Comparison of ENCODE assay signal across 8 cellular contexts in genomic region chr1:156704930-156705320, GRCh38. TPM values are rescaled to one million over a fixed set of nuclear protein-coding genes. Genes with fewer than 3 reads are reported as not detected.
DNase-seq lines count a peak whose midpoint lies in the region; ATAC-seq, FAIRE-seq and TF ChIP-seq lines count a peak whose summit lies in the region.

No MANE protein-coding gene starts in this region.

- no peak for TF ChIP-seq POLR2A in HepG2 (IDR thresholded peaks at IDR 0.05; ENCODE audit: insufficient read depth in 1 of 2, low read depth in 2 of 2, low read length in 2 of 2)

- H3K9me3 ChIP-seq in DND-41 (ENCODE audit: insufficient read depth, low read length, severe bottlenecking) (no peaks in the 10 kb centered on the region), PC-9 (ENCODE audit: insufficient read depth, low read depth) (no peaks in the 10 kb centered on the region), HepG2 (ENCODE audit: low read length) (no peaks in the 10 kb centered on the region)

- H3K4me3 Mint-ChIP-seq in MCF 10A (ENCODE audit: unreplicated experiment), result peak overlapping the region; percentile 66

- WGBS in HepG2 (ENCODE audit: low lambda C conversion rate), result 8% methylated on average over 19 of the region's 29 CpGs

- H3K27me3 ChIP-seq in DND-41 (ENCODE audit: insufficient read depth, low read length, poor library complexity) (peaks cover 20% of the 10 kb centered on the region), PC-9 (ENCODE audit: insufficient read depth, low read depth) (no peaks in the 10 kb centered on the region), HepG2 (ENCODE audit: control insufficient read depth in 1 of 2, insufficient read depth in 2 of 2, low read length in 2 of 2) (peaks cover 9 to 77% of the 10 kb centered on the region in 2 experiments)

- H3K4me3 ChIP-seq in DND-41 (ENCODE audit: low read depth in 1 of 2, low read length in 2 of 2) (no peak overlapping the region), PC-9 (peak overlapping the region; percentile 79), HepG2 (replicated peaks in 1 of 3; ENCODE audit: insufficient read depth in 1 of 3, low read depth in 2 of 3, low read length in 3 of 3) (peak overlapping the region in 2 of 3 experiments; percentile 52 to 66; a peak in 4 of 6 replicates)

- TF ChIP-seq CTCF in DND-41 (IDR thresholded peaks at IDR 0.05; ENCODE audit: borderline replicate concordance, extremely low read depth, low read length, poor library complexity, severe bottlenecking) (no peak), PC-9 (conservative IDR thresholded peaks at IDR 0.05) (no peak), MCF 10A (IDR thresholded peaks at IDR 0.05; ENCODE audit: unreplicated experiment) (no peak), HepG2 (CRISPR knock-in tag; IDR thresholded peaks at IDR 0.05) (no peak)

- in situ Hi-C loops in HepG2 (cut with HindIII; ENCODE audit: extremely low pct_ligation_motif_present, low pct_unique_long_range_greater_than_20kb), result no loop called here

- H4K20me1 ChIP-seq in DND-41 (ENCODE audit: insufficient read depth, low read length), result peaks cover 8% of the 10 kb centered on the region
- no peaks in the 10 kb centered on the region for H4K20me1 ChIP-seq in PC-9 (ENCODE audit: insufficient read depth)
- H4K20me1 ChIP-seq in HepG2 (ENCODE audit: insufficient read depth, low read length), result no peaks in the 10 kb centered on the region

- H3K4me1 ChIP-seq in DND-41 (ENCODE audit: insufficient read depth, low read length) (peaks cover 24% of the 10 kb centered on the region), PC-9 (replicated peaks; ENCODE audit: insufficient read depth) (peaks cover 36% of the 10 kb centered on the region), HepG2 (ENCODE audit: insufficient read depth, low read length) (peaks cover 25% of the 10 kb centered on the region)

- peaks cover 34% of the 10 kb centered on the region for H3K4me1 Mint-ChIP-seq in MCF 10A (ENCODE audit: insufficient read depth, unreplicated experiment)

- POLR2A ChIA-PET in PC-9 (lab: Charles Lee; ENCODE audit: unreplicated experiment), result interaction anchor here (0.7 to 2.3 kb wide), 6 partner anchors 10 to 44 kb away, joined by 4 to 28 read pairs (median 11); partner anchors contain the start of gene METTL25B
- POLR2A ChIA-PET in MCF 10A (lab: Yijun Ruan, JAX), result interaction anchor here (1.9 to 9.9 kb wide), 2 partner anchors 16 to 44 kb away, joined by 5 to 63 read pairs; no protein-coding TSS in a partner anchor
- POLR2A ChIA-PET in HepG2 (lab: Yijun Ruan, JAX), result interaction anchor here (1.2 to 1.4 kb wide), 2 partner anchors 24 to 36 kb away, joined by 3 to 4 read pairs; partner anchors contain the start of genes ISG20L2 and METTL25B

- H3K79me2 ChIP-seq in DND-41 (ENCODE audit: insufficient read depth, low read length) (no peaks in the 10 kb centered on the region), PC-9 (ENCODE audit: low read depth) (peaks cover 30% of the 10 kb centered on the region), HepG2 (ENCODE audit: insufficient read depth, low read length) (no peaks in the 10 kb centered on the region)

- H3K9me3 Mint-ChIP-seq in MCF 10A (ENCODE audit: unreplicated experiment), result no peaks in the 10 kb centered on the region

- no peak for FAIRE-seq in HepG2 (lab: Jason Lieb, UNC)

- no peak overlapping the region for H3K9ac ChIP-seq in DND-41 (ENCODE audit: low read depth, low read length)
- H3K9ac ChIP-seq in HepG2 (ENCODE audit: insufficient read depth, low read depth, low read length), result no peak overlapping the region

- ATAC-seq in DND-41 (ENCODE audit: insufficient read depth, low read depth), result no peak
- ATAC-seq in HepG2, result peak; percentile 8; the same call in 2 of the 3 replicates
- no peak for ATAC-seq in GM21737 (IDR thresholded peaks at IDR 0.05; ENCODE audit: unreplicated experiment)

- intact Hi-C loops in PC-9 (cut with micrococcal nuclease; ENCODE audit: unreplicated experiment), result loop anchor here (1.0 kb wide), 2 partner anchors 12 to 21 kb away; no protein-coding TSS in a partner anchor
- intact Hi-C loops in MCF 10A (cut with micrococcal nuclease), result loop anchor here (1.0 kb wide), 1 partner anchor 16 kb away; no protein-coding TSS in a partner anchor
- intact Hi-C loops in HepG2 (cut with micrococcal nuclease; ENCODE audit: unreplicated experiment), result no loop called here

- no peaks in the 10 kb centered on the region for H3K27me3 Mint-ChIP-seq in MCF 10A (ENCODE audit: insufficient read depth, unreplicated experiment)

- no peaks in the 10 kb centered on the region for H3K9me2 ChIP-seq in PC-9 (ENCODE audit: insufficient read depth)

- H3F3A ChIP-seq in PC-9 (ENCODE audit: insufficient read depth, low read depth), result peaks cover 10% of the 10 kb centered on the region

- H3K4me2 ChIP-seq in DND-41 (ENCODE audit: insufficient read depth, low read length), result peak overlapping the region; percentile 91
- H3K4me2 ChIP-seq in PC-9, result peak overlapping the region; percentile 92
- H3K4me2 ChIP-seq in HepG2 (ENCODE audit: low read depth, low read length), result peak overlapping the region; percentile 91

- CTCF ChIA-PET in PC-9 (lab: Charles Lee) (interaction anchor here (0.6 to 8.4 kb wide), 2 partner anchors 15 to 155 kb away, joined by 3 to 109 read pairs; no protein-coding TSS in a partner anchor), MCF 10A (lab: Yijun Ruan, JAX) (interaction anchor here (1.4 to 47.2 kb wide), 4 partner anchors 8 to 85 kb away, joined by 4 to 2415 read pairs (median 1216); partner anchors contain the start of genes CRABP2, ISG20L2, METTL25B and NES), HepG2 (lab: Yijun Ruan, JAX; ENCODE audit: low intra/inter-chr PET ratio, low total read pairs) (interaction anchor here (2.0 to 3.0 kb wide), 2 partner anchors 15 to 21 kb away, joined by 6 to 30 read pairs; no protein-coding TSS in a partner anchor)

- BruUV-seq in PC-9 (replicated peaks; lab: Mats Ljungman, UMichigan) (TSS peak; percentile 68), MCF 10A (replicated peaks; lab: Mats Ljungman, UMichigan) (no TSS peak), HepG2 (replicated peaks; lab: Mats Ljungman, UMichigan) (no TSS peak)

- H2AFZ ChIP-seq in DND-41 (ENCODE audit: low read depth, low read length) (no peak overlapping the region), PC-9 (peak overlapping the region; percentile 71), HepG2 (ENCODE audit: low read length) (no peak overlapping the region)

- TF ChIP-seq EP300 in HepG2 (IDR thresholded peaks at IDR 0.05; ENCODE audit: low read depth in 2 of 2, low read length in 2 of 2) (no peak), HepG2 (CRISPR knock-in tag; IDR thresholded peaks at IDR 0.05; ENCODE audit: borderline replicate concordance) (no peak)

- H3K36me3 ChIP-seq in DND-41 (ENCODE audit: insufficient read depth, low read length) (no peaks in the 10 kb centered on the region), PC-9 (ENCODE audit: low read depth) (no peaks in the 10 kb centered on the region; the same call in 1 of the 2 replicates), HepG2 (replicated peaks in 1 of 2; ENCODE audit: control insufficient read depth in 1 of 2, insufficient read depth in 2 of 2, low read length in 2 of 2) (no peaks in the 10 kb centered on the region)

- TF ChIP-seq RAD21 in HepG2 (CRISPR knock-in tag; IDR thresholded peaks at IDR 0.05), result no peak

- H3K27ac Mint-ChIP-seq in MCF 10A (ENCODE audit: low read depth, unreplicated experiment), result peak overlapping the region; percentile 10

- DNase-seq in DND-41 (no peak), PC-9 (peak; percentile 70 to 78), MCF 10A (ENCODE audit: unreplicated experiment) (peak; percentile 95), HepG2 (ENCODE audit: low spot score) (no peak), midbrain (lab: John Stamatoyannopoulos, UW) (no peak), NAMALWA (ENCODE audit: low spot score) (no peak)
- DNase-seq in stimulated activated CD8-positive, alpha-beta memory T cell treated with anti-CD3 and anti-CD28 coated beads, Interleukin-4, amount 100 ng/mL, for 48 hours, result peak; percentile 72

- no peaks in the 10 kb centered on the region for H3K36me3 Mint-ChIP-seq in MCF 10A (ENCODE audit: insufficient read depth, unreplicated experiment)

- H3K27ac ChIP-seq in DND-41 (ENCODE audit: low read length) (no peak overlapping the region), PC-9 (peak overlapping the region; percentile 55), HepG2 (ENCODE audit: extremely low read length, insufficient read depth, low read length) (no peak overlapping the region)

RNA-seq across cellular contexts. Expression of gene CRABP2, which starts 0.5 kb away (rescaled TPM):
- total RNA-seq in PC-9 (2021) (142 and 286 TPM in 2 replicates), MCF 10A (2022) (0.98 and 1.9 TPM in 2 replicates), HepG2 (2016; rRNA removed; fragmentation: Illumina TruSeq; extraction: Trizol) (0.21 and 0.60 TPM in 2 replicates)
- not detected in 2 replicates for total RNA-seq in HepG2 (2016; cell fraction: cytosol; rRNA removed; fragmentation: Illumina TruSeq; extraction: Trizol; ENCODE audit: low read depth)
- total RNA-seq in HepG2 (2016; cell fraction: insoluble cytoplasmic fraction; rRNA removed; fragmentation: Illumina TruSeq; extraction: Trizol), result 0.28 TPM in 1 of 2 replicates, not detected in the other
- not detected in 2 replicates for total RNA-seq in HepG2 (2016; cell fraction: membrane; rRNA removed; fragmentation: Illumina TruSeq; extraction: Trizol)
- not detected in 2 replicates for total RNA-seq in HepG2 (2016; cell fraction: nucleus; rRNA removed; fragmentation: Illumina TruSeq; extraction: Trizol)
- 0.37 and 0.40 TPM in 2 replicates for polyA plus RNA-seq in HepG2 (2011; rRNA removed)
- 0.14 and 0.16 TPM in 2 replicates for polyA plus RNA-seq in HepG2 (2011; cell fraction: cytosol; rRNA removed)
- polyA plus RNA-seq in HepG2 (2011; cell fraction: nucleus; rRNA removed), result 0.50 and 0.85 TPM in 2 replicates
- polyA plus RNA-seq in HepG2 (2012), result 1.3 TPM in 1 of 2 replicates, not detected in the other
- 0.24 TPM in 1 of 2 replicates, not detected in the other for polyA plus RNA-seq in HepG2 (2016; cell fraction: cytosol; fragmentation: Illumina TruSeq; extraction: Trizol; ENCODE audit: low read depth)
- polyA plus RNA-seq in HepG2 (2016; cell fraction: insoluble cytoplasmic fraction; fragmentation: Illumina TruSeq; extraction: Trizol; ENCODE audit: low read depth), result 0.57 and 0.99 TPM in 2 replicates
- not detected in 2 replicates for polyA plus RNA-seq in HepG2 (2016; cell fraction: membrane; fragmentation: Illumina TruSeq; extraction: Trizol; ENCODE audit: low read depth)
- 0.51 and 1.8 TPM in 2 replicates for polyA plus RNA-seq in HepG2 (2016; cell fraction: nucleus; fragmentation: Illumina TruSeq; extraction: Trizol; ENCODE audit: insufficient read depth, low read depth)
- 1.2 TPM in 1 of 2 replicates, not detected in the other for polyA minus RNA-seq in HepG2 (2011; rRNA and poly(A)+ RNA removed; ENCODE audit: low replicate concordance)
- polyA minus RNA-seq in HepG2 (2011; cell fraction: cytosol; rRNA and poly(A)+ RNA removed), result not detected in 2 replicates
- polyA minus RNA-seq in HepG2 (2011; cell fraction: nucleus; rRNA and poly(A)+ RNA removed), result not detected in 2 replicates

RNA-seq across cellular contexts. Expression of gene METTL25B, which starts 23.3 kb away (rescaled TPM):
- total RNA-seq in PC-9 (2021), result 51.0 and 77.7 TPM in 2 replicates
- 46.0 and 68.9 TPM in 2 replicates for total RNA-seq in MCF 10A (2022)
- total RNA-seq in HepG2 (2016; rRNA removed; fragmentation: Illumina TruSeq; extraction: Trizol), result 8.1 and 11.9 TPM in 2 replicates
- 4.8 and 7.1 TPM in 2 replicates for total RNA-seq in HepG2 (2016; cell fraction: cytosol; rRNA removed; fragmentation: Illumina TruSeq; extraction: Trizol; ENCODE audit: low read depth)
- total RNA-seq in HepG2 (2016; cell fraction: insoluble cytoplasmic fraction; rRNA removed; fragmentation: Illumina TruSeq; extraction: Trizol), result 8.7 and 14.6 TPM in 2 replicates
- 7.4 and 7.9 TPM in 2 replicates for total RNA-seq in HepG2 (2016; cell fraction: membrane; rRNA removed; fragmentation: Illumina TruSeq; extraction: Trizol)
- total RNA-seq in HepG2 (2016; cell fraction: nucleus; rRNA removed; fragmentation: Illumina TruSeq; extraction: Trizol), result 8.7 and 16.4 TPM in 2 replicates
- polyA plus RNA-seq in HepG2 (2011; rRNA removed), result 24.0 and 26.3 TPM in 2 replicates
- polyA plus RNA-seq in HepG2 (2011; cell fraction: cytosol; rRNA removed), result 15.1 and 18.0 TPM in 2 replicates
- polyA plus RNA-seq in HepG2 (2011; cell fraction: nucleus; rRNA removed), result 45.6 and 53.5 TPM in 2 replicates
- polyA plus RNA-seq in HepG2 (2012), result 18.4 and 20.2 TPM in 2 replicates
- polyA plus RNA-seq in HepG2 (2016; cell fraction: cytosol; fragmentation: Illumina TruSeq; extraction: Trizol; ENCODE audit: low read depth), result 4.1 and 5.6 TPM in 2 replicates
- 7.1 and 9.1 TPM in 2 replicates for polyA plus RNA-seq in HepG2 (2016; cell fraction: insoluble cytoplasmic fraction; fragmentation: Illumina TruSeq; extraction: Trizol; ENCODE audit: low read depth)
- polyA plus RNA-seq in HepG2 (2016; cell fraction: membrane; fragmentation: Illumina TruSeq; extraction: Trizol; ENCODE audit: low read depth), result 6.4 and 8.1 TPM in 2 replicates
- polyA plus RNA-seq in HepG2 (2016; cell fraction: nucleus; fragmentation: Illumina TruSeq; extraction: Trizol; ENCODE audit: insufficient read depth, low read depth), result 35.7 and 36.8 TPM in 2 replicates
- 28.4 and 53.9 TPM in 2 replicates for polyA minus RNA-seq in HepG2 (2011; rRNA and poly(A)+ RNA removed; ENCODE audit: low replicate concordance)
- polyA minus RNA-seq in HepG2 (2011; cell fraction: cytosol; rRNA and poly(A)+ RNA removed), result 9.3 and 11.1 TPM in 2 replicates
- 16.1 and 19.6 TPM in 2 replicates for polyA minus RNA-seq in HepG2 (2011; cell fraction: nucleus; rRNA and poly(A)+ RNA removed)

RNA-seq across cellular contexts. Expression of gene ISG20L2, which starts 23.6 kb away (rescaled TPM):
- 25.4 and 33.2 TPM in 2 replicates for total RNA-seq in PC-9 (2021)
- 49.9 and 57.5 TPM in 2 replicates for total RNA-seq in MCF 10A (2022)
- total RNA-seq in HepG2 (2016; rRNA removed; fragmentation: Illumina TruSeq; extraction: Trizol), result 17.8 and 19.8 TPM in 2 replicates
- total RNA-seq in HepG2 (2016; cell fraction: cytosol; rRNA removed; fragmentation: Illumina TruSeq; extraction: Trizol; ENCODE audit: low read depth), result 4.3 and 4.7 TPM in 2 replicates
- total RNA-seq in HepG2 (2016; cell fraction: insoluble cytoplasmic fraction; rRNA removed; fragmentation: Illumina TruSeq; extraction: Trizol), result 17.0 and 17.7 TPM in 2 replicates
- total RNA-seq in HepG2 (2016; cell fraction: membrane; rRNA removed; fragmentation: Illumina TruSeq; extraction: Trizol), result 13.2 and 14.0 TPM in 2 replicates
- total RNA-seq in HepG2 (2016; cell fraction: nucleus; rRNA removed; fragmentation: Illumina TruSeq; extraction: Trizol), result 9.6 and 14.9 TPM in 2 replicates
- polyA plus RNA-seq in HepG2 (2011; rRNA removed), result 21.3 and 22.8 TPM in 2 replicates
- 14.8 and 16.6 TPM in 2 replicates for polyA plus RNA-seq in HepG2 (2011; cell fraction: cytosol; rRNA removed)
- 7.5 and 8.0 TPM in 2 replicates for polyA plus RNA-seq in HepG2 (2011; cell fraction: nucleus; rRNA removed)
- 13.2 and 14.7 TPM in 2 replicates for polyA plus RNA-seq in HepG2 (2012)
- polyA plus RNA-seq in HepG2 (2016; cell fraction: cytosol; fragmentation: Illumina TruSeq; extraction: Trizol; ENCODE audit: low read depth), result 4.2 and 5.1 TPM in 2 replicates
- 31.5 and 36.7 TPM in 2 replicates for polyA plus RNA-seq in HepG2 (2016; cell fraction: insoluble cytoplasmic fraction; fragmentation: Illumina TruSeq; extraction: Trizol; ENCODE audit: low read depth)
- 12.8 and 15.4 TPM in 2 replicates for polyA plus RNA-seq in HepG2 (2016; cell fraction: membrane; fragmentation: Illumina TruSeq; extraction: Trizol; ENCODE audit: low read depth)
- 21.4 and 24.7 TPM in 2 replicates for polyA plus RNA-seq in HepG2 (2016; cell fraction: nucleus; fragmentation: Illumina TruSeq; extraction: Trizol; ENCODE audit: insufficient read depth, low read depth)
- polyA minus RNA-seq in HepG2 (2011; rRNA and poly(A)+ RNA removed; ENCODE audit: low replicate concordance), result 27.7 and 116 TPM in 2 replicates
- polyA minus RNA-seq in HepG2 (2011; cell fraction: cytosol; rRNA and poly(A)+ RNA removed), result 9.0 and 13.8 TPM in 2 replicates
- 11.8 and 21.6 TPM in 2 replicates for polyA minus RNA-seq in HepG2 (2011; cell fraction: nucleus; rRNA and poly(A)+ RNA removed)

RNA-seq across cellular contexts. Expression of gene NES, which starts 27.7 kb away (rescaled TPM):
- total RNA-seq in PC-9 (2021) (6.8 and 7.0 TPM in 2 replicates), MCF 10A (2022) (not detected in 2 replicates), HepG2 (2016; rRNA removed; fragmentation: Illumina TruSeq; extraction: Trizol) (12.7 and 16.6 TPM in 2 replicates)
- total RNA-seq in HepG2 (2016; cell fraction: cytosol; rRNA removed; fragmentation: Illumina TruSeq; extraction: Trizol; ENCODE audit: low read depth), result 0.30 and 0.53 TPM in 2 replicates
- total RNA-seq in HepG2 (2016; cell fraction: insoluble cytoplasmic fraction; rRNA removed; fragmentation: Illumina TruSeq; extraction: Trizol), result 9.1 and 18.2 TPM in 2 replicates
- total RNA-seq in HepG2 (2016; cell fraction: membrane; rRNA removed; fragmentation: Illumina TruSeq; extraction: Trizol), result 1.4 and 1.5 TPM in 2 replicates
- 11.7 and 13.1 TPM in 2 replicates for total RNA-seq in HepG2 (2016; cell fraction: nucleus; rRNA removed; fragmentation: Illumina TruSeq; extraction: Trizol)
- polyA plus RNA-seq in HepG2 (2011; rRNA removed), result 1.7 and 2.5 TPM in 2 replicates
- 1.1 and 1.2 TPM in 2 replicates for polyA plus RNA-seq in HepG2 (2011; cell fraction: cytosol; rRNA removed)
- polyA plus RNA-seq in HepG2 (2011; cell fraction: nucleus; rRNA removed), result 9.3 and 9.7 TPM in 2 replicates
- 3.5 and 3.6 TPM in 2 replicates for polyA plus RNA-seq in HepG2 (2012)
- 0.32 and 0.38 TPM in 2 replicates for polyA plus RNA-seq in HepG2 (2016; cell fraction: cytosol; fragmentation: Illumina TruSeq; extraction: Trizol; ENCODE audit: low read depth)
- 8.6 and 10.8 TPM in 2 replicates for polyA plus RNA-seq in HepG2 (2016; cell fraction: insoluble cytoplasmic fraction; fragmentation: Illumina TruSeq; extraction: Trizol; ENCODE audit: low read depth)
- 0.46 and 0.93 TPM in 2 replicates for polyA plus RNA-seq in HepG2 (2016; cell fraction: membrane; fragmentation: Illumina TruSeq; extraction: Trizol; ENCODE audit: low read depth)
- polyA plus RNA-seq in HepG2 (2016; cell fraction: nucleus; fragmentation: Illumina TruSeq; extraction: Trizol; ENCODE audit: insufficient read depth, low read depth), result 27.3 and 27.7 TPM in 2 replicates
- polyA minus RNA-seq in HepG2 (2011; rRNA and poly(A)+ RNA removed; ENCODE audit: low replicate concordance), result 0.91 and 2.7 TPM in 2 replicates
- 2.4 and 2.5 TPM in 2 replicates for polyA minus RNA-seq in HepG2 (2011; cell fraction: cytosol; rRNA and poly(A)+ RNA removed)
- 1.5 and 1.7 TPM in 2 replicates for polyA minus RNA-seq in HepG2 (2011; cell fraction: nucleus; rRNA and poly(A)+ RNA removed)

RNA-seq across cellular contexts. Expression of gene MRPL24, which starts 36.0 kb away (rescaled TPM):
- total RNA-seq in PC-9 (2021) (74.1 and 85.3 TPM in 2 replicates), MCF 10A (2022) (233 and 261 TPM in 2 replicates), HepG2 (2016; rRNA removed; fragmentation: Illumina TruSeq; extraction: Trizol) (42.9 and 45.7 TPM in 2 replicates)
- 18.3 and 22.1 TPM in 2 replicates for total RNA-seq in HepG2 (2016; cell fraction: cytosol; rRNA removed; fragmentation: Illumina TruSeq; extraction: Trizol; ENCODE audit: low read depth)
- 43.5 and 49.0 TPM in 2 replicates for total RNA-seq in HepG2 (2016; cell fraction: insoluble cytoplasmic fraction; rRNA removed; fragmentation: Illumina TruSeq; extraction: Trizol)
- total RNA-seq in HepG2 (2016; cell fraction: membrane; rRNA removed; fragmentation: Illumina TruSeq; extraction: Trizol), result 21.2 and 21.3 TPM in 2 replicates
- 13.5 and 22.5 TPM in 2 replicates for total RNA-seq in HepG2 (2016; cell fraction: nucleus; rRNA removed; fragmentation: Illumina TruSeq; extraction: Trizol)
- polyA plus RNA-seq in HepG2 (2011; rRNA removed), result 37.7 and 38.1 TPM in 2 replicates
- 28.3 and 29.4 TPM in 2 replicates for polyA plus RNA-seq in HepG2 (2011; cell fraction: cytosol; rRNA removed)
- polyA plus RNA-seq in HepG2 (2011; cell fraction: nucleus; rRNA removed), result 15.0 and 17.2 TPM in 2 replicates
- 29.0 TPM in 2 replicates for polyA plus RNA-seq in HepG2 (2012)
- 21.1 and 21.8 TPM in 2 replicates for polyA plus RNA-seq in HepG2 (2016; cell fraction: cytosol; fragmentation: Illumina TruSeq; extraction: Trizol; ENCODE audit: low read depth)
- polyA plus RNA-seq in HepG2 (2016; cell fraction: insoluble cytoplasmic fraction; fragmentation: Illumina TruSeq; extraction: Trizol; ENCODE audit: low read depth), result 58.3 and 58.4 TPM in 2 replicates
- polyA plus RNA-seq in HepG2 (2016; cell fraction: membrane; fragmentation: Illumina TruSeq; extraction: Trizol; ENCODE audit: low read depth), result 18.3 and 20.0 TPM in 2 replicates
- polyA plus RNA-seq in HepG2 (2016; cell fraction: nucleus; fragmentation: Illumina TruSeq; extraction: Trizol; ENCODE audit: insufficient read depth, low read depth), result 39.4 and 46.6 TPM in 2 replicates
- polyA minus RNA-seq in HepG2 (2011; rRNA and poly(A)+ RNA removed; ENCODE audit: low replicate concordance), result 13.2 and 67.4 TPM in 2 replicates
- 8.8 and 9.7 TPM in 2 replicates for polyA minus RNA-seq in HepG2 (2011; cell fraction: cytosol; rRNA and poly(A)+ RNA removed)
- 5.7 and 8.6 TPM in 2 replicates for polyA minus RNA-seq in HepG2 (2011; cell fraction: nucleus; rRNA and poly(A)+ RNA removed)

Comparison
In these comparisons a context has a peak if more than half of its experiments do, and no peak if none do; other contexts are left out.
1. DNase-seq: peak in PC-9 (2 of 2), MCF 10A (single experiment) and stimulated activated CD8-positive, alpha-beta memory T cell treated with anti-CD3 and anti-CD28 coated beads, Interleukin-4, amount 100 ng/mL, for 48 hours (single experiment); none in DND-41 (single experiment), HepG2 (single experiment), midbrain (single experiment) and NAMALWA (single experiment).
2. H3K4me3 ChIP-seq: peak in PC-9 (single experiment) and HepG2 (2 of 3); none in DND-41 (0 of 2).
3. RNA of gene CRABP2, which starts 0.5 kb away (total RNA-seq): 142 to 286 TPM in PC-9; 0.98 to 1.9 TPM in MCF 10A and 0.21 to 0.60 TPM in HepG2; every median in the first group is over 10 times any median in the second.
4. Peak in every context shown above with its lines, with median percentiles within 50 percentile points of each other: H3K4me2 ChIP-seq.